In genomic region chr7:47943676-47944474, GRCh38 we compare ENCODE assay signal across 2 cellular contexts.
TF ChIP-seq lines count a peak whose summit lies in the region.

No MANE protein-coding gene starts in this region.

TF ChIP-seq in SK-N-SH, 30 proteins besides CTCF, POLR2A, EP300 and RAD21 (continued from another document):
- TF ChIP-seq GATA2 (CRISPR knock-in tag; IDR thresholded peaks at IDR 0.05) (no peak), MEF2A (IDR thresholded peaks at IDR 0.05; ENCODE audit: borderline replicate concordance, low read depth) (no peak), JUND (IDR thresholded peaks at IDR 0.05) (no peak), SMC3 (IDR thresholded peaks at IDR 0.05; ENCODE audit: low read depth, low read length) (no peak), RXRA (IDR thresholded peaks at IDR 0.05; ENCODE audit: borderline replicate concordance, low read depth) (no peak), TEAD4 (IDR thresholded peaks at IDR 0.05; ENCODE audit: borderline replicate concordance, insufficient read depth) (no peak)

TF ChIP-seq in SK-N-SH treated with all-trans-retinoic acid at 6 μM for 48 hours, 23 proteins besides CTCF, POLR2A, EP300 and RAD21:
- no peak for TF ChIP-seq CSDC2 (CRISPR knock-in tag; IDR thresholded peaks at IDR 0.05)
- no peak for TF ChIP-seq ESRRG (CRISPR knock-in tag; IDR thresholded peaks at IDR 0.05)
